In the genomic region with DNA sequence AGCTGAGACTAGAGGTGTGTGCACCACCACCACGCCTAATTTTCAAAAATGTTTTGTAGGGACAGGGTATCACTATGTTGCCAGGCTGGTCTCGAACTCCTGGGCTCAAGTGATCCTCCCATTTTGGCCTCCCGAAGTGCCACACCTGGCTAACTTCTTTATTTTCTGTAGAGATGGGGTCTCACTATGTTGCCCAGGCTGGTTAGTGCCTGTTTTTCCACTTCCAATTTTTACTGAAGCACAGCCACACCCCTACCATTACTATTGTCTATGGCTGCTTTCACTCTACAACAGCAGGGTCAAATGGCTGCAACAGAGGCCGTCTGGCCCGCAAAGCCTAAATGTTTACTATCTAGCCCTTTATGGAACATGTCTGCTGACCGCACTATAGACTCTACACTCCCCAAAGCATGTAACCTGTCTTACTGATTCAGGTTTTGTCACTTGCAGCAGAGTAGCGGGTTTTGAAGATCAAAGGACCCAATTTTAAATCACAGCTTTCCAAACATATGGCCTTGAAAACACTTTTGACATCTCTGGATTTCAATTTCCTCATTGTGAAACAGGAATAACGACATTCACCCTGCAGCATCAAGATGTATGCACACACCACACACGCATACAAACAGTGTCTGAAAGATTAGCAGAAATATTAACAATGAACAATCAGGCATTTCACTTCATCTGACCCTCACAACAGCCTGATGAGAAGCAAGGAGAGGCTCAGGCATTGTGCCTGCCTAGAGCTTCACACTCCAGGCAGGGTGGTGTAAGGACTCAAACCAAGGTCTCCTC, we compare ENCODE assay signal across 18 cellular contexts. TPM values are rescaled to one million over a fixed set of nuclear protein-coding genes. Genes with fewer than 3 reads are reported as not detected.
DNase-seq lines count a peak whose midpoint lies in the region; ATAC-seq and TF ChIP-seq lines count a peak whose summit lies in the region.
"Had no signal": no experiment of that assay in that cellular context is flagged by ENCODE, and none has a peak within 500 bp of the region (broad histone marks: within the 10 kb centered on the region; RNA-seq: fewer than 3 reads in every experiment).

No MANE protein-coding gene starts in this region.

- H3K27ac ChIP-seq in HEK293 (ENCODE audit: extremely low read depth, low read depth, low read length) (no peak overlapping the region), adrenal gland (peak overlapping the region; percentile 2 to 74 (median 54)), testis (peak overlapping the region; percentile 25 to 48)
- H3K27ac ChIP-seq: Peyer's patch, SJCRH30, thoracic aorta had no signal

- ATAC-seq in GM18907 (IDR thresholded peaks at IDR 0.05; ENCODE audit: unreplicated experiment) (no peak), HG02798 (IDR thresholded peaks at IDR 0.05; ENCODE audit: poor library complexity, unreplicated experiment) (no peak)

- 74 to 77% (median 76%) methylated on average over 9 of the region's 9 CpGs for WGBS in adrenal gland, 4 donors
- WGBS in testis, 2 donors: 73 to 82% methylated on average over 9 of the region's 9 CpGs

- H3K4me1 ChIP-seq in HEK293 (ENCODE audit: control insufficient read depth, insufficient read depth, low read length) (no peaks in the 10 kb centered on the region), adrenal gland (replicated peaks in 1 of 2) (peaks cover 19 to 33% of the 10 kb centered on the region in 2 donors), testis (peaks cover 32% of the 10 kb centered on the region)
- H3K4me1 ChIP-seq: SJCRH30 had no signal

- CTCF ChIA-PET in HEK293 (lab: Yijun Ruan, JAX): no interaction called here

- TF ChIP-seq CTCF in HEK293 (tag by site-specific recombination; IDR thresholded peaks at IDR 0.05) (no peak), adrenal gland (IDR thresholded peaks at IDR 0.05) (no peak), testis (IDR thresholded peaks at IDR 0.05) (no peak), GM13976 (IDR thresholded peaks at IDR 0.05; ENCODE audit: borderline replicate concordance, control extremely low read depth, extremely low read depth, insufficient read depth, missing control alignments) (no peak)

- H3K27me3 ChIP-seq in adrenal gland (no peaks in the 10 kb centered on the region), testis (no peaks in the 10 kb centered on the region)
- H3K27me3 ChIP-seq: Peyer's patch, SJCRH30 had no signal

- in situ Hi-C loops in GM13976 (cut with MboI; ENCODE audit: low sequenced_read_pairs, unreplicated experiment): no loop called here

- TF ChIP-seq POLR2A in adrenal gland (IDR thresholded peaks at IDR 0.05) (no peak), testis (IDR thresholded peaks at IDR 0.05) (no peak)

- no peak overlapping the region for H3K4me3 ChIP-seq in HEK293 (ENCODE audit: low read depth, low read length)
- H3K4me3 ChIP-seq in adrenal gland: no peak overlapping the region
- H3K4me3 ChIP-seq in testis: no peak overlapping the region
- H3K4me3 ChIP-seq: Peyer's patch, SJCRH30, thoracic aorta had no signal

- DNase-seq in adrenal gland: peak in 3 of 7 donors; percentile 8 to 16 (median 12)
- peak; percentile 33 for DNase-seq in mesenteric fat pad (ENCODE audit: low spot score)
- DNase-seq in testis: no peak
- no peak for DNase-seq in GM13976 (ENCODE audit: low spot score)
- DNase-seq: activated naive CD4-positive, alpha-beta T cell treated with anti-CD3 and anti-CD28 coated beads for 36 hours; activated T-cell treated with anti-CD3 and anti-CD28 coated beads, Interleukin-2, amount 50 U/mL, for 48 hours; caudate nucleus; dermis blood vessel endothelial cell; GF-D8; Karpas-422; kidney glomerular epithelial cell; NCI-H526; SJCRH30 had no signal

- POLR2A ChIA-PET in HEK293 (lab: Yijun Ruan, JAX): interaction anchor here (0.6 kb wide), 1 partner anchor 45 kb away, joined by 3 read pairs; no protein-coding TSS in a partner anchor

- intact Hi-C loops in adrenal gland (cut with DNase I): loop anchor here in 1 of 2 donors (10.0 kb wide), 1 partner anchor 85 kb away; a partner anchor contains a TSS
- intact Hi-C loops in testis (cut with DNase I; ENCODE audit: low total_unique reads): no loop called here

- H3K36me3 ChIP-seq in HEK293 (ENCODE audit: control insufficient read depth in 2 of 2, insufficient read depth in 1 of 2, low read length in 2 of 2) (peaks cover 0 to 82% of the 10 kb centered on the region in 2 experiments; a peak in 2 of 3 replicates), adrenal gland (replicated peaks in 1 of 2) (peaks cover 0 to 46% of the 10 kb centered on the region in 2 donors), testis (ENCODE audit: low read depth, missing control alignments) (no peaks in the 10 kb centered on the region)

- H3K9me3 ChIP-seq in HEK293 (ENCODE audit: control insufficient read depth, insufficient read depth, low read depth, low read length) (no peaks in the 10 kb centered on the region), adrenal gland (replicated peaks in 1 of 3) (no peaks in the 10 kb centered on the region), testis (no peaks in the 10 kb centered on the region)
- H3K9me3 ChIP-seq: Peyer's patch, SJCRH30, thoracic aorta had no signal

TF ChIP-seq in HEK293, 187 proteins besides CTCF, POLR2A, EP300 and RAD21:
- no peak for TF ChIP-seq ZNF155 (tag by site-specific recombination; IDR thresholded peaks at IDR 0.05)
- no peak for TF ChIP-seq ZNF530 (tag by site-specific recombination; IDR thresholded peaks at IDR 0.05; ENCODE audit: low read depth)
- TF ChIP-seq ZNF76 (tag by site-specific recombination; IDR thresholded peaks at IDR 0.05; ENCODE audit: borderline replicate concordance, low read depth): no peak
- 0 out of 2 replicates have a peak, but pooled peaks have one; percentile 19 for TF ChIP-seq ZNF121 (tag by site-specific recombination; IDR thresholded peaks at IDR 0.05)

RNA-seq across cellular contexts. Expression of a gene that starts 46.1 kb away (rescaled TPM):
- 100 to 1,000 TPM; 126 to 954 (median 170) TPM for total RNA-seq in adrenal gland
- 100 to 1,000 TPM; 130 to 560 (median 182) TPM for polyA plus RNA-seq in adrenal gland
- 72.8 TPM for total RNA-seq in mesenteric fat pad
- total RNA-seq in testis: 100 to 1,000 TPM; 276 to 313 TPM
- polyA plus RNA-seq in testis (ENCODE audit: insufficient read depth, low read depth, low replicate concordance): 120 TPM

RNA-seq across cellular contexts. Expression of a gene that starts 48.9 kb away (rescaled TPM):
- total RNA-seq in adrenal gland: 10 to 100 TPM; 20.8 to 69.6 (median 38.1) TPM
- 10 to 100 TPM in 2 of 3 donors, 1 to 10 TPM in 1; 8.4 to 70.0 (median 26.7) TPM for polyA plus RNA-seq in adrenal gland
- total RNA-seq in mesenteric fat pad: 40.3 TPM
- 100 to 1,000 TPM in 1 of 2 donors, 10 to 100 TPM in 1; 89.3 to 141 TPM for total RNA-seq in testis
- polyA plus RNA-seq in testis (ENCODE audit: insufficient read depth, low read depth, low replicate concordance): 30.5 TPM
